Comparison of ENCODE assay signal across 1 cellular context in the genomic region with DNA sequence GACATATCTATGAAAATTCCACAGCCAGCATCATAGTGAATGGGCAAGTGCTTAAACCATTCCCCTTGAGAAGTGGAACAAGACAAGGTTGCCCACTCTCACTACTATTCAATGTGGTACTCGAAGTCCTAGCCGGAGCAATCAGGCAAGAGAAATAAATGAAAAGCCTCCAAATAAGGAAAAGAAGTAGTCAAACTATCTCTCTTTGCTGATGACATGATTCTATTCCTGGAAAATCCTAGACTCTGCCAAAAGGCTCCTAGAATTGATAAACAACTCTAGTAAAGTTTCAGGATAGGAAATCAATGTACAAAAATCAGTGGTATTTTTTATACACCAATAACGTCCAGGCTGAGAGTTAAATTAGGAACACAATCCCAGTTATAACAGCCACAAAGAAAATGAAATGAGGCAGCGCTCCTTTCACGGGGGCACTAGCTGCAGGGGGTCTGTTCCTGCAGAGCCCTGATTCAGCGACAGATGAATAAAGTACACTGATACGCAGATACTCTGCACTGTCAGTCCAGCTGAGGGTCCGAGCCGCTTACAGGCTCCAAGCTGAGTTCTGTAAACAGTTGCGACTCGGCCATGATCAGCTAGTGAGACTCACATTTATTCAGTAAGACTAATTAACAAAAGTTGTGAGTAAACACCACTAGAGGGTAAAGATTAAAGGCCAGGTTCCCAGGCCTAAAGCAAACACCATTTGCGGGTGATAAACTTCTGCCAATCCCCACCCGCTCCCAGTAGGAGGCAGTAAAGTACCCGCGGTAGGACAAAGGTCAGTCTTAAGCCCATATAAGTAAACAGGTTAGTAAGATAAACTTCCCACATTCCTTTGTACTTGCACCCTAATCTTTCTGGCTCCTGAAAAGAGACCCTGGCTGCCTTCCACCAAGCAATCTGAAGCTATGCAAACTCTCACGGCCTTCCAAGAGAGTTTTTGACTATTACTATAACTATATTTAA.
TF ChIP-seq lines count a peak whose summit lies in the region.

No MANE protein-coding gene starts in this region.

TF ChIP-seq in HepG2, 621 proteins besides CTCF, POLR2A, EP300 and RAD21 (continued from another document and continues in another):
- TF ChIP-seq, protein P1, sequence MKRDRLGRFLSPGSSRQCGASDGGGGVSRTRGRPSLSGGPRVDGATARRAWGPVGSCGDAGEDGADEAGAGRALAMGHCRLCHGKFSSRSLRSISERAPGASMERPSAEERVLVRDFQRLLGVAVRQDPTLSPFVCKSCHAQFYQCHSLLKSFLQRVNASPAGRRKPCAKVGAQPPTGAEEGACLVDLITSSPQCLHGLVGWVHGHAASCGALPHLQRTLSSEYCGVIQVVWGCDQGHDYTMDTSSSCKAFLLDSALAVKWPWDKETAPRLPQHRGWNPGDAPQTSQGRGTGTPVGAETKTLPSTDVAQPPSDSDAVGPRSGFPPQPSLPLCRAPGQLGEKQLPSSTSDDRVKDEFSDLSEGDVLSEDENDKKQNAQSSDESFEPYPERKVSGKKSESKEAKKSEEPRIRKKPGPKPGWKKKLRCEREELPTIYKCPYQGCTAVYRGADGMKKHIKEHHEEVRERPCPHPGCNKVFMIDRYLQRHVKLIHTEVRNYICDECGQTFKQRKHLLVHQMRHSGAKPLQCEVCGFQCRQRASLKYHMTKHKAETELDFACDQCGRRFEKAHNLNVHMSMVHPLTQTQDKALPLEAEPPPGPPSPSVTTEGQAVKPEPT (CRISPR knock-in tag; IDR thresholded peaks at IDR 0.05; ENCODE audit: low read depth), result no peak
- TF ChIP-seq ZNF30 (CRISPR knock-in tag; IDR thresholded peaks at IDR 0.05) (no peak), RAD51 (IDR thresholded peaks at IDR 0.05; ENCODE audit: borderline replicate concordance) (no peak), ZFP36L1 (CRISPR knock-in tag; IDR thresholded peaks at IDR 0.05) (no peak), NAIF1 (CRISPR knock-in tag; IDR thresholded peaks at IDR 0.05; ENCODE audit: borderline replicate concordance) (no peak), DNMT3B (CRISPR knock-in tag; conservative IDR thresholded peaks at IDR 0.05) (no peak), ZNF468 (CRISPR knock-in tag; IDR thresholded peaks at IDR 0.05) (no peak), TBX2 (CRISPR knock-in tag; IDR thresholded peaks at IDR 0.05; ENCODE audit: borderline replicate concordance) (0 out of 2 replicates have a peak, but pooled peaks have one; percentile 32), WIZ (CRISPR knock-in tag; IDR thresholded peaks at IDR 0.05) (no peak), NR2C2 (CRISPR knock-in tag; IDR thresholded peaks at IDR 0.05; ENCODE audit: borderline replicate concordance) (no peak), ZSCAN21 (CRISPR knock-in tag; IDR thresholded peaks at IDR 0.05; ENCODE audit: borderline replicate concordance) (no peak), ZZZ3 (CRISPR knock-in tag; IDR thresholded peaks at IDR 0.05; ENCODE audit: borderline replicate concordance) (no peak), ZNF263 (CRISPR knock-in tag; IDR thresholded peaks at IDR 0.05) (no peak), TAF1 (CRISPR knock-in tag; IDR thresholded peaks at IDR 0.05) (no peak), ARNT (IDR thresholded peaks at IDR 0.05) (no peak)
- TF ChIP-seq, protein P2, sequence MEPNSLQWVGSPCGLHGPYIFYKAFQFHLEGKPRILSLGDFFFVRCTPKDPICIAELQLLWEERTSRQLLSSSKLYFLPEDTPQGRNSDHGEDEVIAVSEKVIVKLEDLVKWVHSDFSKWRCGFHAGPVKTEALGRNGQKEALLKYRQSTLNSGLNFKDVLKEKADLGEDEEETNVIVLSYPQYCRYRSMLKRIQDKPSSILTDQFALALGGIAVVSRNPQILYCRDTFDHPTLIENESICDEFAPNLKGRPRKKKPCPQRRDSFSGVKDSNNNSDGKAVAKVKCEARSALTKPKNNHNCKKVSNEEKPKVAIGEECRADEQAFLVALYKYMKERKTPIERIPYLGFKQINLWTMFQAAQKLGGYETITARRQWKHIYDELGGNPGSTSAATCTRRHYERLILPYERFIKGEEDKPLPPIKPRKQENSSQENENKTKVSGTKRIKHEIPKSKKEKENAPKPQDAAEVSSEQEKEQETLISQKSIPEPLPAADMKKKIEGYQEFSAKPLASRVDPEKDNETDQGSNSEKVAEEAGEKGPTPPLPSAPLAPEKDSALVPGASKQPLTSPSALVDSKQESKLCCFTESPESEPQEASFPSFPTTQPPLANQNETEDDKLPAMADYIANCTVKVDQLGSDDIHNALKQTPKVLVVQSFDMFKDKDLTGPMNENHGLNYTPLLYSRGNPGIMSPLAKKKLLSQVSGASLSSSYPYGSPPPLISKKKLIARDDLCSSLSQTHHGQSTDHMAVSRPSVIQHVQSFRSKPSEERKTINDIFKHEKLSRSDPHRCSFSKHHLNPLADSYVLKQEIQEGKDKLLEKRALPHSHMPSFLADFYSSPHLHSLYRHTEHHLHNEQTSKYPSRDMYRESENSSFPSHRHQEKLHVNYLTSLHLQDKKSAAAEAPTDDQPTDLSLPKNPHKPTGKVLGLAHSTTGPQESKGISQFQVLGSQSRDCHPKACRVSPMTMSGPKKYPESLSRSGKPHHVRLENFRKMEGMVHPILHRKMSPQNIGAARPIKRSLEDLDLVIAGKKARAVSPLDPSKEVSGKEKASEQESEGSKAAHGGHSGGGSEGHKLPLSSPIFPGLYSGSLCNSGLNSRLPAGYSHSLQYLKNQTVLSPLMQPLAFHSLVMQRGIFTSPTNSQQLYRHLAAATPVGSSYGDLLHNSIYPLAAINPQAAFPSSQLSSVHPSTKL (CRISPR knock-in tag; IDR thresholded peaks at IDR 0.05), result 0 out of 2 replicates have a peak, but pooled peaks have one; percentile 32
- TF ChIP-seq, protein P3, sequence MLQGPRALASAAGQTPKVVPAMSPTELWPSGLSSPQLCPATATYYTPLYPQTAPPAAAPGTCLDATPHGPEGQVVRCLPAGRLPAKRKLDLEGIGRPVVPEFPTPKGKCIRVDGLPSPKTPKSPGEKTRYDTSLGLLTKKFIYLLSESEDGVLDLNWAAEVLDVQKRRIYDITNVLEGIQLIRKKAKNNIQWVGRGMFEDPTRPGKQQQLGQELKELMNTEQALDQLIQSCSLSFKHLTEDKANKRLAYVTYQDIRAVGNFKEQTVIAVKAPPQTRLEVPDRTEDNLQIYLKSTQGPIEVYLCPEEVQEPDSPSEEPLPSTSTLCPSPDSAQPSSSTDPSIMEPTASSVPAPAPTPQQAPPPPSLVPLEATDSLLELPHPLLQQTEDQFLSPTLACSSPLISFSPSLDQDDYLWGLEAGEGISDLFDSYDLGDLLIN (CRISPR knock-in tag; IDR thresholded peaks at IDR 0.05; ENCODE audit: borderline replicate concordance), result no peak
- TF ChIP-seq, protein P4, sequence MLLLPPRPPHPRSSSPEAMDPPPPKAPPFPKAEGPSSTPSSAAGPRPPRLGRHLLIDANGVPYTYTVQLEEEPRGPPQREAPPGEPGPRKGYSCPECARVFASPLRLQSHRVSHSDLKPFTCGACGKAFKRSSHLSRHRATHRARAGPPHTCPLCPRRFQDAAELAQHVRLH (CRISPR knock-in tag; IDR thresholded peaks at IDR 0.05; ENCODE audit: borderline replicate concordance, low read depth), result no peak
- TF ChIP-seq, protein P5, sequence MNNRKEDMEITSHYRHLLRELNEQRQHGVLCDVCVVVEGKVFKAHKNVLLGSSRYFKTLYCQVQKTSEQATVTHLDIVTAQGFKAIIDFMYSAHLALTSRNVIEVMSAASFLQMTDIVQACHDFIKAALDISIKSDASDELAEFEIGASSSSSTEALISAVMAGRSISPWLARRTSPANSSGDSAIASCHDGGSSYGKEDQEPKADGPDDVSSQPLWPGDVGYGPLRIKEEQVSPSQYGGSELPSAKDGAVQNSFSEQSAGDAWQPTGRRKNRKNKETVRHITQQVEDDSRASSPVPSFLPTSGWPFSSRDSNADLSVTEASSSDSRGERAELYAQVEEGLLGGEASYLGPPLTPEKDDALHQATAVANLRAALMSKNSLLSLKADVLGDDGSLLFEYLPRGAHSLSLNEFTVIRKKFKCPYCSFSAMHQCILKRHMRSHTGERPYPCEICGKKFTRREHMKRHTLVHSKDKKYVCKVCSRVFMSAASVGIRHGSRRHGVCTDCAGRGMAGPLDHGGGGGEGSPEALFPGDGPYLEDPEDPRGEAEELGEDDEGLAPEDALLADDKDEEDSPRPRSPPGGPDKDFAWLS (CRISPR knock-in tag; IDR thresholded peaks at IDR 0.05; ENCODE audit: borderline replicate concordance), result no peak
- TF ChIP-seq, protein P6, sequence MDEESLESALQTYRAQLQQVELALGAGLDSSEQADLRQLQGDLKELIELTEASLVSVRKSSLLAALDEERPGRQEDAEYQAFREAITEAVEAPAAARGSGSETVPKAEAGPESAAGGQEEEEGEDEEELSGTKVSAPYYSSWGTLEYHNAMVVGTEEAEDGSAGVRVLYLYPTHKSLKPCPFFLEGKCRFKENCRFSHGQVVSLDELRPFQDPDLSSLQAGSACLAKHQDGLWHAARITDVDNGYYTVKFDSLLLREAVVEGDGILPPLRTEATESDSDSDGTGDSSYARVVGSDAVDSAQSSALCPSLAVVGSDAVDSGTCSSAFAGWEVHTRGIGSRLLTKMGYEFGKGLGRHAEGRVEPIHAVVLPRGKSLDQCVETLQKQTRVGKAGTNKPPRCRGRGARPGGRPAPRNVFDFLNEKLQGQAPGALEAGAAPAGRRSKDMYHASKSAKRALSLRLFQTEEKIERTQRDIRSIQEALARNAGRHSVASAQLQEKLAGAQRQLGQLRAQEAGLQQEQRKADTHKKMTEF (CRISPR knock-in tag; IDR thresholded peaks at IDR 0.05), result peak; percentile 46
- TF ChIP-seq, protein P7, sequence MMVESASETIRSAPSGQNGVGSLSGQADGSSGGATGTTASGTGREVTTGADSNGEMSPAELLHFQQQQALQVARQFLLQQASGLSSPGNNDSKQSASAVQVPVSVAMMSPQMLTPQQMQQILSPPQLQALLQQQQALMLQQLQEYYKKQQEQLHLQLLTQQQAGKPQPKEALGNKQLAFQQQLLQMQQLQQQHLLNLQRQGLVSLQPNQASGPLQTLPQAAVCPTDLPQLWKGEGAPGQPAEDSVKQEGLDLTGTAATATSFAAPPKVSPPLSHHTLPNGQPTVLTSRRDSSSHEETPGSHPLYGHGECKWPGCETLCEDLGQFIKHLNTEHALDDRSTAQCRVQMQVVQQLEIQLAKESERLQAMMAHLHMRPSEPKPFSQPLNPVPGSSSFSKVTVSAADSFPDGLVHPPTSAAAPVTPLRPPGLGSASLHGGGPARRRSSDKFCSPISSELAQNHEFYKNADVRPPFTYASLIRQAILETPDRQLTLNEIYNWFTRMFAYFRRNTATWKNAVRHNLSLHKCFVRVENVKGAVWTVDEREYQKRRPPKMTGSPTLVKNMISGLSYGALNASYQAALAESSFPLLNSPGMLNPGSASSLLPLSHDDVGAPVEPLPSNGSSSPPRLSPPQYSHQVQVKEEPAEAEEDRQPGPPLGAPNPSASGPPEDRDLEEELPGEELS (CRISPR knock-in tag; IDR thresholded peaks at IDR 0.05), result peak; percentile 80
- TF ChIP-seq, protein P8, sequence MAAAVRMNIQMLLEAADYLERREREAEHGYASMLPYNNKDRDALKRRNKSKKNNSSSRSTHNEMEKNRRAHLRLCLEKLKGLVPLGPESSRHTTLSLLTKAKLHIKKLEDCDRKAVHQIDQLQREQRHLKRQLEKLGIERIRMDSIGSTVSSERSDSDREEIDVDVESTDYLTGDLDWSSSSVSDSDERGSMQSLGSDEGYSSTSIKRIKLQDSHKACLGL (CRISPR knock-in tag; IDR thresholded peaks at IDR 0.05), result no peak
- TF ChIP-seq, protein P9, sequence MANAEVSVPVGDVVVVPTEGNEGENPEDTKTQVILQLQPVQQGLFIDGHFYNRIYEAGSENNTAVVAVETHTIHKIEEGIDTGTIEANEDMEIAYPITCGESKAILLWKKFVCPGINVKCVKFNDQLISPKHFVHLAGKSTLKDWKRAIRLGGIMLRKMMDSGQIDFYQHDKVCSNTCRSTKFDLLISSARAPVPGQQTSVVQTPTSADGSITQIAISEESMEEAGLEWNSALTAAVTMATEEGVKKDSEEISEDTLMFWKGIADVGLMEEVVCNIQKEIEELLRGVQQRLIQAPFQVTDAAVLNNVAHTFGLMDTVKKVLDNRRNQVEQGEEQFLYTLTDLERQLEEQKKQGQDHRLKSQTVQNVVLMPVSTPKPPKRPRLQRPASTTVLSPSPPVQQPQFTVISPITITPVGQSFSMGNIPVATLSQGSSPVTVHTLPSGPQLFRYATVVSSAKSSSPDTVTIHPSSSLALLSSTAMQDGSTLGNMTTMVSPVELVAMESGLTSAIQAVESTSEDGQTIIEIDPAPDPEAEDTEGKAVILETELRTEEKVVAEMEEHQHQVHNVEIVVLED (CRISPR knock-in tag; IDR thresholded peaks at IDR 0.05; ENCODE audit: borderline replicate concordance), result no peak
- TF ChIP-seq, protein P10, sequence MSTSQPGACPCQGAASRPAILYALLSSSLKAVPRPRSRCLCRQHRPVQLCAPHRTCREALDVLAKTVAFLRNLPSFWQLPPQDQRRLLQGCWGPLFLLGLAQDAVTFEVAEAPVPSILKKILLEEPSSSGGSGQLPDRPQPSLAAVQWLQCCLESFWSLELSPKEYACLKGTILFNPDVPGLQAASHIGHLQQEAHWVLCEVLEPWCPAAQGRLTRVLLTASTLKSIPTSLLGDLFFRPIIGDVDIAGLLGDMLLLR (CRISPR knock-in tag; IDR thresholded peaks at IDR 0.05), result no peak
- TF ChIP-seq, protein P11, sequence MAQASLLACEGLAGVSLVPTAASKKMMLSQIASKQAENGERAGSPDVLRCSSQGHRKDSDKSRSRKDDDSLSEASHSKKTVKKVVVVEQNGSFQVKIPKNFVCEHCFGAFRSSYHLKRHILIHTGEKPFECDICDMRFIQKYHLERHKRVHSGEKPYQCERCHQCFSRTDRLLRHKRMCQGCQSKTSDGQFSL (CRISPR knock-in tag; IDR thresholded peaks at IDR 0.05), result no peak
- TF ChIP-seq, protein P12, sequence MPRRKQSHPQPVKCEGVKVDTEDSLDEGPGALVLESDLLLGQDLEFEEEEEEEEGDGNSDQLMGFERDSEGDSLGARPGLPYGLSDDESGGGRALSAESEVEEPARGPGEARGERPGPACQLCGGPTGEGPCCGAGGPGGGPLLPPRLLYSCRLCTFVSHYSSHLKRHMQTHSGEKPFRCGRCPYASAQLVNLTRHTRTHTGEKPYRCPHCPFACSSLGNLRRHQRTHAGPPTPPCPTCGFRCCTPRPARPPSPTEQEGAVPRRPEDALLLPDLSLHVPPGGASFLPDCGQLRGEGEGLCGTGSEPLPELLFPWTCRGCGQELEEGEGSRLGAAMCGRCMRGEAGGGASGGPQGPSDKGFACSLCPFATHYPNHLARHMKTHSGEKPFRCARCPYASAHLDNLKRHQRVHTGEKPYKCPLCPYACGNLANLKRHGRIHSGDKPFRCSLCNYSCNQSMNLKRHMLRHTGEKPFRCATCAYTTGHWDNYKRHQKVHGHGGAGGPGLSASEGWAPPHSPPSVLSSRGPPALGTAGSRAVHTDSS (CRISPR knock-in tag; conservative IDR thresholded peaks at IDR 0.05), result no peak
- TF ChIP-seq, protein P13, sequence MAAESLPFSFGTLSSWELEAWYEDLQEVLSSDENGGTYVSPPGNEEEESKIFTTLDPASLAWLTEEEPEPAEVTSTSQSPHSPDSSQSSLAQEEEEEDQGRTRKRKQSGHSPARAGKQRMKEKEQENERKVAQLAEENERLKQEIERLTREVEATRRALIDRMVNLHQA (CRISPR knock-in tag; IDR thresholded peaks at IDR 0.05), result no peak
- TF ChIP-seq, protein P14, sequence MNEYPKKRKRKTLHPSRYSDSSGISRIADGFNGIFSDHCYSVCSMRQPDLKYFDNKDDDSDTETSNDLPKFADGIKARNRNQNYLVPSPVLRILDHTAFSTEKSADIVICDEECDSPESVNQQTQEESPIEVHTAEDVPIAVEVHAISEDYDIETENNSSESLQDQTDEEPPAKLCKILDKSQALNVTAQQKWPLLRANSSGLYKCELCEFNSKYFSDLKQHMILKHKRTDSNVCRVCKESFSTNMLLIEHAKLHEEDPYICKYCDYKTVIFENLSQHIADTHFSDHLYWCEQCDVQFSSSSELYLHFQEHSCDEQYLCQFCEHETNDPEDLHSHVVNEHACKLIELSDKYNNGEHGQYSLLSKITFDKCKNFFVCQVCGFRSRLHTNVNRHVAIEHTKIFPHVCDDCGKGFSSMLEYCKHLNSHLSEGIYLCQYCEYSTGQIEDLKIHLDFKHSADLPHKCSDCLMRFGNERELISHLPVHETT (CRISPR knock-in tag; conservative IDR thresholded peaks at IDR 0.05), result no peak
